ENCODE assay signal across 1 cellular context in the genomic region with DNA sequence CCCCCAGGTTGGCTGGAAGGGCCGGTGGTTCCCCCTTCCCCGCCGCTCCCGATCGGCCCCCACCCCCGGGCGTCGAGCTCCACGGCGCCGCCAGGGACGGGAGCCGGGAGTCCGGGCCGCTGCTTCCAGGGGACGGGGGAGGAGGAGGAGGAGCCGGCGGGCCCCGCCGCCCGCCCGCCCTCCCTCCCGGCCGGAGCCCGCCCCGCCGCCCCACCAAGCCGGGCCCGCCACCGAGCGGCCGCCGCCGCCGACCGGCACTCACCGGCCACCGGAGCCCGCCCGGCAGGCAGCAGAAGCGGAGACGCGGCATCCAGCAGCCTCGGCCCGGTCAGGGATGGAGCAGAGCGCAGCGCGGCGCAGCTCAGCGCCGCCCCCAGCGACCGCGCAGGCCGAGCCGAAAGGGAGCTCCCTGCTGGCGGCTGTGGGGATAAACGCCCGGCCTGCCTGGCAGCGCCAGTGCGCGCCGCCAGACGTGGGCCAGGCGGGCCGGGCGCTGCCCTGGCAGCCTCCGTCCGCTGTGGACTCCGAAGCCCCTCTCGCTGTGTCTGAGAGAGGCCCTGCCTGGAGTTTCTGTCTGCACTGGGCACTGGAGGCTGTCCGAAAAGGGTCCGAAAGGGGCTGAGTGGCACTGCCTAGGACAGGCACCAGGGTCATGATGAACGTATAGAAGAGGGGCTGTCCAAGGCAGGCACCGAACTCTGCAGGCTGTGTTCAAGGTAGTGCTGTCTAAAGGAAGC.
TF ChIP-seq lines count a peak whose summit lies in the region.

Gene MYO18A (minus strand): TSS at position 348 of the 737 bp plus-strand sequence. CDS start 13,458 bp downstream, outside the sequence.

TF ChIP-seq in K562, 482 proteins besides CTCF, POLR2A, EP300 and RAD21 (continued from another document):
- TF ChIP-seq RBBP5 (IDR thresholded peaks at IDR 0.05; ENCODE audit: borderline replicate concordance, insufficient read depth, low read length, poor library complexity, severe bottlenecking) (peak; percentile 53), NRF1 (conservative IDR thresholded peaks at IDR 0.05 in 1 of 2, IDR thresholded peaks at IDR 0.05 in 1 of 2) (peak; percentile 67 to 77; a peak in 3 of 4 replicates), ZC3H11A (IDR thresholded peaks at IDR 0.05; ENCODE audit: low read depth, low read length) (no peak), MEF2A (IDR thresholded peaks at IDR 0.05; ENCODE audit: control insufficient read depth, low read depth, low read length) (no peak), ZC3H4 (CRISPR knock-in tag; IDR thresholded peaks at IDR 0.05; ENCODE audit: borderline replicate concordance) (no peak), ZNF511 (CRISPR knock-in tag; IDR thresholded peaks at IDR 0.05) (no peak)
- TF ChIP-seq, protein P1, sequence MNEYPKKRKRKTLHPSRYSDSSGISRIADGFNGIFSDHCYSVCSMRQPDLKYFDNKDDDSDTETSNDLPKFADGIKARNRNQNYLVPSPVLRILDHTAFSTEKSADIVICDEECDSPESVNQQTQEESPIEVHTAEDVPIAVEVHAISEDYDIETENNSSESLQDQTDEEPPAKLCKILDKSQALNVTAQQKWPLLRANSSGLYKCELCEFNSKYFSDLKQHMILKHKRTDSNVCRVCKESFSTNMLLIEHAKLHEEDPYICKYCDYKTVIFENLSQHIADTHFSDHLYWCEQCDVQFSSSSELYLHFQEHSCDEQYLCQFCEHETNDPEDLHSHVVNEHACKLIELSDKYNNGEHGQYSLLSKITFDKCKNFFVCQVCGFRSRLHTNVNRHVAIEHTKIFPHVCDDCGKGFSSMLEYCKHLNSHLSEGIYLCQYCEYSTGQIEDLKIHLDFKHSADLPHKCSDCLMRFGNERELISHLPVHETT (CRISPR knock-in tag; conservative IDR thresholded peaks at IDR 0.05 in 1 of 2, IDR thresholded peaks at IDR 0.05 in 1 of 2) = peak in 1 of 2 experiments; percentile 81; a peak in 2 of 4 replicates
